ENCODE assay signal across 15 cellular contexts in genomic region chr7:44277851-44278250, GRCh38. TPM values are rescaled to one million over a fixed set of nuclear protein-coding genes. Genes with fewer than 3 reads are reported as not detected.
DNase-seq lines count a peak whose midpoint lies in the region; ATAC-seq and TF ChIP-seq lines count a peak whose summit lies in the region.
"Had no signal": no experiment of that assay in that cellular context is flagged by ENCODE, and none has a peak within 500 bp of the region (broad histone marks: within the 10 kb centered on the region; RNA-seq: fewer than 3 reads in every experiment).

No MANE protein-coding gene starts in this region.

- H3K9me3 ChIP-seq in GM23248 (ENCODE audit: low read depth): no peaks in the 10 kb centered on the region

- intact Hi-C loops in posterior cingulate gyrus (cut with DNase I): no loop called here

- H3K9ac ChIP-seq in GM23248: no peak overlapping the region

- H3K36me3 ChIP-seq in GM23248 (ENCODE audit: low read depth): no peaks in the 10 kb centered on the region

- in situ Hi-C loops in GM23248 (cut with MboI): no loop called here

- H3K9me2 ChIP-seq in GM23248 (ENCODE audit: insufficient read depth): no peaks in the 10 kb centered on the region

- ATAC-seq in HG03469 (IDR thresholded peaks at IDR 0.05; ENCODE audit: unreplicated experiment): no peak
- ATAC-seq: sciatic nerve had no signal

- no peaks in the 10 kb centered on the region for H4K20me1 ChIP-seq in GM23248 (ENCODE audit: insufficient read depth)

- no peaks in the 10 kb centered on the region for H3F3A ChIP-seq in GM23248 (ENCODE audit: insufficient read depth)

- WGBS in GM23248 (ENCODE audit: low coverage in 1 of 2, low lambda C conversion rate in 2 of 2, missing lambda C conversion rate in 2 of 2), 2 experiments: 62 to 63% methylated on average over 8 of the region's 8 CpGs

- no peak overlapping the region for H3K4me2 ChIP-seq in GM23248 (ENCODE audit: unreplicated experiment)

- no peak overlapping the region for H2AFZ ChIP-seq in GM23248

- DNase-seq in GM23248 (peak; percentile 16), RPMI8226 (peak; percentile 43), foreskin fibroblast (peak; percentile 36 to 58), posterior cingulate gyrus (peak in 8 of 10 donors; percentile 5 to 84 (median 24)), HPDE6-E6E7 (ENCODE audit: extremely low spot score) (no peak), DMS153 treated with DMSO at 0.1 percent for 48 hours (lab: John Stamatoyannopoulos, UW; ENCODE audit: unreplicated experiment) (no peak)
- DNase-seq: activated CD4-positive, alpha-beta T cell treated with anti-CD3 and anti-CD28 coated beads, Interleukin-2, amount 10 ng/mL, durations not matched to agents 7 days and 5 days; activated gamma-delta T cell treated with Interleukin-2 at 50 U/mL for 16 hours; central memory CD4-positive, alpha-beta T cell; immature natural killer cell; Karpas-422 had no signal

- no peaks in the 10 kb centered on the region for H3K79me2 ChIP-seq in GM23248 (ENCODE audit: insufficient read depth)

- TF ChIP-seq CTCF in foreskin fibroblast (IDR thresholded peaks at IDR 0.05; ENCODE audit: low read depth, low read length): no peak

- no peaks in the 10 kb centered on the region for H3K4me1 ChIP-seq in GM23248 (ENCODE audit: insufficient read depth)

- H3K27me3 ChIP-seq in GM23248 (replicated peaks; ENCODE audit: insufficient read depth): no peaks in the 10 kb centered on the region

- H3K27ac ChIP-seq in GM23248: no peak overlapping the region

- H3K4me3 ChIP-seq in GM23248: no peak overlapping the region
- no peak overlapping the region for H3K4me3 ChIP-seq in foreskin fibroblast (ENCODE audit: low read depth in 1 of 2, low read length in 2 of 2)

RNA-seq across cellular contexts. Expression of gene CAMK2B, which starts 47.5 kb away (rescaled TPM):
- 2.5 and 9.1 TPM in 2 replicates for total RNA-seq in GM23248 (2014; rRNA removed; shearing (Covaris generic))
- polyA plus RNA-seq in GM23248 (2016; fragmentation: Nextera tagmentation; extraction: Ambion mirVana): 0.78 and 0.79 TPM in 2 replicates
- total RNA-seq: activated CD4-positive, alpha-beta T cell treated with anti-CD3 and anti-CD28 coated beads, Interleukin-2, amount 10 ng/mL, durations not matched to agents 7 days and 5 days; T-helper 1 cell treated with Interleukin-12 subunit alpha and Interleukin-12 subunit beta and Interleukin-4 antibody, amounts not matched to agents 30 ng/mL and 1 ng/mL, for 36 hours had no signal
- polyA plus RNA-seq: CD8-positive, alpha-beta memory T cell; immature natural killer cell had no signal

Comparison
In these comparisons a context has a peak if more than half of its experiments do, and no peak if none do; other contexts are left out.
1. DNase-seq: peak in GM23248 (single experiment), RPMI8226 (single experiment), foreskin fibroblast (2 of 2) and posterior cingulate gyrus (8 of 10); none in HPDE6-E6E7 (single experiment) and DMS153 treated with DMSO at 0.1 percent for 48 hours (single experiment).